ENCODE assay signal across 8 cellular contexts in the genomic region with DNA sequence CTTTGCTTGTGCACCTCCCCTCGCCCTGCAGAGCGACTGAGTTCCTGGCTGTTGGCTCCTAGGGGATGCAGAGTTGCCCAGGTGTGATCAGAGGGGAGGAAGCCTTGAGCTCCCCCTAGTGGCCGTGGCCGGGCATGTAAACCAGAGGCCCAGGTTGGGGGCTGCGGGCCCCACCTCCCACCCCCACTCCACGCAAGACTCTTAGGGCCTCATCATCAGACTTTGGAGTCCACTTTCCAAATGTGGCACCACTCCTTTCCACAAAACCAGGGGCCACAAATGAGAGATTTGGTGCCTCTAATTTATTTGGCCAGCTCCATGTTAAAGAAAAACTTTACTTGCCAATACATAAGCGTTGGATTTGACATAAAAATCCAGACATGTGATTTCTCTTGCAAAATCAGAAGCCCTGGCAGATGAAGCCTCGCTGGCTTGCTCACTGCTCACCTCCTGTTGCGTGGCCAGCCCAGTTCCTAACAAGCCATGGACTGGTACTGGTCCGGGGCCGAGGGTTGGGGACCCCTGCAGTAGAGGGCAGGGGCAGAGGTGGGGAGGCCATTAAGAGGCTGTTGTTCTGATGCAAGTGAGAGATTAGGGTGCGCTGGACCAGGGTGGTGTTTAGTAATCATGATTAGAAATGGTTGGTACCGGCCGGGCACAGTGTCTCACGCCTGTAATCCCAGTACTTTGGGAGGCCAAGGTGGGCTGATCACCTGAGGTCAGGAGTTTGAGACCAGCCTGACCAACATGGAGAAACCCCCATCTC. TPM values are rescaled to one million over a fixed set of nuclear protein-coding genes. Genes with fewer than 3 reads are reported as not detected.
A peak's percentile ranks its signal among the peaks of the same experiment; 100 is the strongest.
DNase-seq lines count a peak whose midpoint lies in the region; ATAC-seq and TF ChIP-seq lines count a peak whose summit lies in the region.

No MANE protein-coding gene starts in this region.

- H3K27me3 Mint-ChIP-seq in HFFc6 (ENCODE audit: insufficient read depth) = peaks cover 5% of the 10 kb centered on the region
- H3K27me3 Mint-ChIP-seq in MCF 10A (ENCODE audit: insufficient read depth, unreplicated experiment) = no peaks in the 10 kb centered on the region

- peaks cover 9 to 26% (median 16%) of the 10 kb centered on the region in 11 experiments; a peak in 19 of 22 replicates for H3K9me3 ChIP-seq in BLaER1 treated with 17β-estradiol and CSF1 and Interleukin-3, amounts not matched to agents 10 nM and 100 nM (replicated peaks in 1 of 11)

- no peaks in the 10 kb centered on the region for H4K20me1 ChIP-seq in BLaER1 treated with 17β-estradiol and CSF1 and Interleukin-3, amounts not matched to agents 10 nM and 100 nM

- no peak overlapping the region for H3K4me3 ChIP-seq in BLaER1 treated with 17β-estradiol and CSF1 and Interleukin-3, amounts not matched to agents 10 nM and 100 nM

- intact Hi-C loops in MCF 10A (cut with micrococcal nuclease) = no loop called here
- intact Hi-C loops in posterior vena cava (cut with DNase I) = loop anchor here (10.0 kb wide), 2 partner anchors 242 to 252 kb away; no protein-coding TSS in a partner anchor

- H3K4me3 Mint-ChIP-seq in HFFc6 (no peak overlapping the region), MCF 10A (ENCODE audit: unreplicated experiment) (no peak overlapping the region)

- DNase-seq in HFFc6 = no peak
- DNase-seq in T1000 (lab: John Stamatoyannopoulos, UW) = peak; percentile 17
- DNase-seq in MCF 10A (ENCODE audit: unreplicated experiment) = peak; percentile 26
- DNase-seq in left lobe of liver (ENCODE audit: low spot score) = peak; percentile 49
- peak; percentile 24 for DNase-seq in stimulated activated CD8-positive, alpha-beta memory T cell treated with anti-CD3 and anti-CD28 coated beads, Interleukin-15, amount 100 ng/mL, for 24 hours (ENCODE audit: low read depth)
- no peak for DNase-seq in posterior vena cava (ENCODE audit: low spot score)

- H3K9me3 Mint-ChIP-seq in HFFc6 = peaks cover 5% of the 10 kb centered on the region
- peaks cover 8% of the 10 kb centered on the region for H3K9me3 Mint-ChIP-seq in MCF 10A (ENCODE audit: unreplicated experiment)

- H3K27ac ChIP-seq in BLaER1 treated with 17β-estradiol and CSF1 and Interleukin-3, amounts not matched to agents 10 nM and 100 nM = peak overlapping the region in 6 of 11 experiments; percentile 4 to 64 (median 30); a peak in 4 of 22 replicates

- H3K4me2 ChIP-seq in BLaER1 treated with 17β-estradiol and CSF1 and Interleukin-3, amounts not matched to agents 10 nM and 100 nM = peak overlapping the region; percentile 3 to 78 (median 36); a peak in 19 of 22 replicates

- POLR2A ChIA-PET in MCF 10A (lab: Yijun Ruan, JAX) = no interaction called here

- TF ChIP-seq CTCF in HFFc6 (IDR thresholded peaks at IDR 0.05) (peak; percentile 97), MCF 10A (IDR thresholded peaks at IDR 0.05; ENCODE audit: unreplicated experiment) (peak; percentile 69)

- no peaks in the 10 kb centered on the region for H3K36me3 ChIP-seq in BLaER1 treated with 17β-estradiol and CSF1 and Interleukin-3, amounts not matched to agents 10 nM and 100 nM

- no peaks in the 10 kb centered on the region for H3K27me3 ChIP-seq in BLaER1 treated with 17β-estradiol and CSF1 and Interleukin-3, amounts not matched to agents 10 nM and 100 nM

- H3K27ac Mint-ChIP-seq in HFFc6 = no peak overlapping the region
- no peak overlapping the region for H3K27ac Mint-ChIP-seq in MCF 10A (ENCODE audit: low read depth, unreplicated experiment)

- H3K9ac ChIP-seq in BLaER1 treated with 17β-estradiol and CSF1 and Interleukin-3, amounts not matched to agents 10 nM and 100 nM = no peak overlapping the region; a peak in 1 of 22 replicates

- CTCF ChIA-PET in MCF 10A (lab: Yijun Ruan, JAX) = interaction anchor here (0.5 to 1.4 kb wide), 11 partner anchors 9 to 307 kb away, joined by 3 to 7 read pairs (median 3); no protein-coding TSS in a partner anchor

- no TSS peak for BruUV-seq in MCF 10A (replicated peaks; lab: Mats Ljungman, UMichigan)

- H3K4me1 ChIP-seq in BLaER1 treated with 17β-estradiol and CSF1 and Interleukin-3, amounts not matched to agents 10 nM and 100 nM = peaks cover 31 to 46% (median 33%) of the 10 kb centered on the region in 10 experiments

- H3K4me1 Mint-ChIP-seq in HFFc6 (ENCODE audit: low read depth) = no peaks in the 10 kb centered on the region; the same call in 1 of the 2 replicates
- H3K4me1 Mint-ChIP-seq in MCF 10A (ENCODE audit: insufficient read depth, unreplicated experiment) = no peaks in the 10 kb centered on the region

- H3K36me3 Mint-ChIP-seq in HFFc6 (ENCODE audit: low read depth) (no peaks in the 10 kb centered on the region), MCF 10A (ENCODE audit: insufficient read depth, unreplicated experiment) (no peaks in the 10 kb centered on the region)

- ATAC-seq in left lobe of liver = peak; percentile 76
- no peak for ATAC-seq in GM19455 (IDR thresholded peaks at IDR 0.05; ENCODE audit: unreplicated experiment)

RNA-seq across cellular contexts. Expression of gene GAS7, which starts 28.7 kb away (rescaled TPM):
- 1 to 10 TPM; 1.4 to 7.4 (median 3.1) TPM for total RNA-seq in HFFc6 (2021; fragmentation: NEBNext Ultra II Directional; extraction: Animal tissue kit (Norgen Biotek cat#: 25700))
- total RNA-seq in MCF 10A (2022) (0.22 TPM in 1 of 2 replicates, not detected in the other), left lobe of liver (2.4 TPM), posterior vena cava (100 to 1,000 TPM in 1 of 2 donors, 10 to 100 TPM in 1; 70.6 to 190 TPM)

Comparison
In these comparisons a context has a peak if more than half of its experiments do, and no peak if none do; other contexts are left out.
1. DNase-seq: peak in T1000 (single experiment), MCF 10A (single experiment), left lobe of liver (single experiment) and stimulated activated CD8-positive, alpha-beta memory T cell treated with anti-CD3 and anti-CD28 coated beads, Interleukin-15, amount 100 ng/mL, for 24 hours (single experiment); none in HFFc6 (single experiment) and posterior vena cava (single experiment).
2. RNA of gene GAS7, which starts 28.7 kb away (total RNA-seq): 70.6 to 190 TPM in posterior vena cava; 1.4 to 7.4 TPM in HFFc6, 2.4 TPM in left lobe of liver (single experiment) and 0.22 TPM in MCF 10A; every median in the first group is over 4 times any median in the second.